ENCODE assay signal across 21 cellular contexts in genomic region chr2:116692988-116693387, GRCh38.
"Had no signal": no experiment of that assay in that cellular context is flagged by ENCODE, and none has a peak within 500 bp of the region (broad histone marks: within the 10 kb centered on the region; RNA-seq: fewer than 3 reads in every experiment).

No MANE protein-coding gene starts in this region.

- DNase-seq: hypothalamus; immature natural killer cell; kidney; left ventricle myocardium inferior; naive thymus-derived CD8-positive, alpha-beta T cell; nucleus accumbens; pancreas; posterior cingulate gyrus; retina; right cardiac atrium; sigmoid colon; small intestine; spleen; stimulated activated CD4-positive, alpha-beta T cell treated with anti-CD3 and anti-CD28 coated beads, Interleukin-4, amount 100 ng/mL, for 24 hours; stimulated activated naive CD4-positive, alpha-beta T cell; uterus had no signal

- H3K4me3 ChIP-seq: left ventricle myocardium inferior, lung, pancreas, prostate gland, sigmoid colon, spleen, suprapubic skin, tibial nerve, uterus had no signal

- ATAC-seq: naive thymus-derived CD8-positive, alpha-beta T cell; pancreas; right cardiac atrium; stimulated activated effector memory CD8-positive, alpha-beta T cell treated with anti-CD3 and anti-CD28 coated beads, Interleukin-12 subunit alpha, Interleukin-12 subunit beta, amount 100 ng/mL, for 72 hours had no signal
